Comparison of ENCODE assay signal across 8 cellular contexts in the genomic region with DNA sequence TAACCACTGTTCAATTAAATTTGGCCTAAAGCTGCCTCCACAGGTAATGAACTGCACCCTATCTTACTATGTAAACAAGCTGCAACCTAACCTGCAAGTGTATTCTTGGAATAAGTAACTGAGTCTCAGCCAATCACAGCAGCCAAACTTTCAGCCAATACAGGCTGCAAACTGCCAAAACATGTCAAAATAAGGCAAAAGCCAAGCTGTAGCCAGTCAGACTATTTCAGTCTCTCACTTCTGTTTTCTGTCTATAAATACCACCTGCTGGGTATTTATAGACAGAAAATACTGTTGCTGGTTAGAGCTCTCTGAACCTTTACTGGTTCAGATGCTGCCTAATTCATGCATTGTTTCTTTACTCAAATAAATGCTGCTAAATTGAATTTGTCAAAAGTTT. TPM values are rescaled to one million over a fixed set of nuclear protein-coding genes. Genes with fewer than 3 reads are reported as not detected.
A peak's percentile ranks its signal among the peaks of the same experiment; 100 is the strongest.
DNase-seq lines count a peak whose midpoint lies in the region; ATAC-seq and TF ChIP-seq lines count a peak whose summit lies in the region.

No MANE protein-coding gene starts in this region.

- TF ChIP-seq CTCF in dorsolateral prefrontal cortex (IDR thresholded peaks at IDR 0.05 in 54 of 56, conservative IDR thresholded peaks at IDR 0.05 in 2 of 56; ENCODE audit: low read depth in 1 of 56, partially characterized antibody in 56 of 56), result no peak
- no peak for TF ChIP-seq CTCF in brain microvascular endothelial cell (IDR thresholded peaks at IDR 0.05; ENCODE audit: low read depth, low read length, missing control alignments)

- no peaks in the 10 kb centered on the region for H3K9me3 ChIP-seq in HAP-1

- peaks cover 3% of the 10 kb centered on the region for H3K36me3 Mint-ChIP-seq in memory B cell

- in situ Hi-C loops in HAP-1 (cut with MboI; ENCODE audit: low sequenced_read_pairs) (no loop called here), brain microvascular endothelial cell (cut with HindIII; ENCODE audit: low pct_ligation_motif_present, low sequenced_read_pairs) (no loop called here)

- H3K27me3 ChIP-seq in dorsolateral prefrontal cortex (no peaks in the 10 kb centered on the region), HAP-1 (ENCODE audit: low read depth) (no peaks in the 10 kb centered on the region), brain microvascular endothelial cell (replicated peaks) (no peaks in the 10 kb centered on the region)

- H3K4me3 ChIP-seq in dorsolateral prefrontal cortex (no peak overlapping the region), HAP-1 (no peak overlapping the region), brain microvascular endothelial cell (ENCODE audit: low read depth, low read length) (no peak overlapping the region)

- H3K27ac Mint-ChIP-seq in memory B cell, result no peak overlapping the region

- H3K27ac ChIP-seq in dorsolateral prefrontal cortex (no peak overlapping the region), brain microvascular endothelial cell (no peak overlapping the region)

- no peak overlapping the region for H3K4me3 Mint-ChIP-seq in memory B cell

- DNase-seq in NCI-H69 (lab: John Stamatoyannopoulos, UW) (peak; percentile 29), memory B cell (ENCODE audit: low spot score in 2 of 2) (no peak), dorsolateral prefrontal cortex (no peak), HAP-1 (ENCODE audit: low spot score in 2 of 2) (no peak), activated T-cell treated with anti-CD3 and anti-CD28 coated beads for 4 hours (no peak), brain microvascular endothelial cell (no peak)

- peaks cover 2% of the 10 kb centered on the region for H3K9me3 Mint-ChIP-seq in memory B cell

- H3K4me1 ChIP-seq in HAP-1, result no peaks in the 10 kb centered on the region; the same call in 1 of the 2 replicates

- ATAC-seq in GM19025 (IDR thresholded peaks at IDR 0.05; ENCODE audit: low read depth, unreplicated experiment) (peak; percentile 94), HG02840 (IDR thresholded peaks at IDR 0.05; ENCODE audit: low FRiP score, unreplicated experiment) (peak; percentile 93), memory B cell (ENCODE audit: low read depth) (peak; percentile 77)

- no peaks in the 10 kb centered on the region for H3K27me3 Mint-ChIP-seq in memory B cell

- intact Hi-C loops in dorsolateral prefrontal cortex (cut with DNase I), result no loop called here

- peaks cover 21% of the 10 kb centered on the region for H3K4me1 Mint-ChIP-seq in memory B cell

- H3K36me3 ChIP-seq in HAP-1 (replicated peaks), result no peaks in the 10 kb centered on the region
- no peaks in the 10 kb centered on the region for H3K36me3 ChIP-seq in brain microvascular endothelial cell (replicated peaks)

RNA-seq across cellular contexts. Expression of a gene that starts 14.3 kb away (rescaled TPM):
- total RNA-seq in dorsolateral prefrontal cortex, result 10 to 100 TPM in 110 of 120 experiments, 1 to 10 TPM in 10; 4.7 to 34.3 (median 14.0) TPM

RNA-seq across cellular contexts. Expression of a gene that starts 14.4 kb away (rescaled TPM):
- total RNA-seq in dorsolateral prefrontal cortex, result 100 to 1,000 TPM in 113 of 120 experiments, 10 to 100 TPM in 7; 70.4 to 282 (median 139) TPM
